ENCODE assay signal across 1 cellular context in the genomic region with DNA sequence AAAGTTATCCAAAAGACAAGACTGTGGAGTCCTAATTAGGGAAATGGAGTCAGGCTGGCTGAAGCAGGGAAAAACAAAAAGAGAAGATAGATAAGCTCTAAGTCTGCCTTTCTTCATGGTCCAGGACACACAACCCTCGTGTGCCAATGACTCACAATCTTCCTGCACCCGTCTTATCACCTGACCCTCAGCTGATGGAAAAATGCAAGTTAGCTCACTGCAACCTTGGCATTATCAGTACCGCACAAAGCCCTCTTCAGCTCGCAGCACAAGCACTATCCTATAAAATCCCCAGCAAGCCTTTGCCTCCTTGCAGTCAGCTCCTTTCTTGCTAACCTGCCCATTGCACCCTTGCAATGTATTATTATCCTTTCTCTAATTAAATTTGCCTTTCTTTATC.
TF ChIP-seq lines count a peak whose summit lies in the region.

No MANE protein-coding gene starts in this region.

TF ChIP-seq in K562, 482 proteins besides CTCF, POLR2A, EP300 and RAD21 (continues in another document):
- TF ChIP-seq RBBP5 (IDR thresholded peaks at IDR 0.05; ENCODE audit: borderline replicate concordance, insufficient read depth, low read length, poor library complexity, severe bottlenecking): no peak
- no peak for TF ChIP-seq ZNF143 (CRISPR knock-in tag; IDR thresholded peaks at IDR 0.05)
- TF ChIP-seq HDAC2 (IDR thresholded peaks at IDR 0.05): no peak
- TF ChIP-seq, protein P1, sequence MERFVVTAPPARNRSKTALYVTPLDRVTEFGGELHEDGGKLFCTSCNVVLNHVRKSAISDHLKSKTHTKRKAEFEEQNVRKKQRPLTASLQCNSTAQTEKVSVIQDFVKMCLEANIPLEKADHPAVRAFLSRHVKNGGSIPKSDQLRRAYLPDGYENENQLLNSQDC (CRISPR knock-in tag; IDR thresholded peaks at IDR 0.05): no peak
- no peak for TF ChIP-seq CBX1 (IDR thresholded peaks at IDR 0.05; ENCODE audit: low read depth)
- no peak for TF ChIP-seq FOXK2 (conservative IDR thresholded peaks at IDR 0.05 in 1 of 2, IDR thresholded peaks at IDR 0.05 in 1 of 2; ENCODE audit: low read depth in 2 of 2)
- TF ChIP-seq IRF2 (CRISPR knock-in tag; IDR thresholded peaks at IDR 0.05): no peak
- TF ChIP-seq, protein P2, sequence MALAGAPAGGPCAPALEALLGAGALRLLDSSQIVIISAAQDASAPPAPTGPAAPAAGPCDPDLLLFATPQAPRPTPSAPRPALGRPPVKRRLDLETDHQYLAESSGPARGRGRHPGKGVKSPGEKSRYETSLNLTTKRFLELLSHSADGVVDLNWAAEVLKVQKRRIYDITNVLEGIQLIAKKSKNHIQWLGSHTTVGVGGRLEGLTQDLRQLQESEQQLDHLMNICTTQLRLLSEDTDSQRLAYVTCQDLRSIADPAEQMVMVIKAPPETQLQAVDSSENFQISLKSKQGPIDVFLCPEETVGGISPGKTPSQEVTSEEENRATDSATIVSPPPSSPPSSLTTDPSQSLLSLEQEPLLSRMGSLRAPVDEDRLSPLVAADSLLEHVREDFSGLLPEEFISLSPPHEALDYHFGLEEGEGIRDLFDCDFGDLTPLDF (CRISPR knock-in tag; IDR thresholded peaks at IDR 0.05): no peak
- 0 out of 2 replicates have a peak, but pooled peaks have one; percentile 32 for TF ChIP-seq SOX6 (IDR thresholded peaks at IDR 0.05)
- TF ChIP-seq EGR1 (conservative IDR thresholded peaks at IDR 0.05): no peak
- TF ChIP-seq FOXJ3 (CRISPR knock-in tag; IDR thresholded peaks at IDR 0.05): no peak
- TF ChIP-seq NEUROD1 (IDR thresholded peaks at IDR 0.05; ENCODE audit: borderline replicate concordance, low read depth, low read length, partially characterized antibody): no peak
- TF ChIP-seq U2AF2 (optimal IDR thresholded peaks at IDR 0.05; ENCODE audit: low read depth, low read length): no peak
- no peak for TF ChIP-seq ETS2 (tag; IDR thresholded peaks at IDR 0.05; ENCODE audit: borderline replicate concordance, poor library complexity, severe bottlenecking)
- TF ChIP-seq PHTF2 (CRISPR knock-in tag; IDR thresholded peaks at IDR 0.05): no peak
- peak; percentile 66 for TF ChIP-seq CBFA2T3 (IDR thresholded peaks at IDR 0.05)
- TF ChIP-seq SMARCA5 (IDR thresholded peaks at IDR 0.05): no peak
- peak; percentile 69 for TF ChIP-seq ARID1B (IDR thresholded peaks at IDR 0.05)
- TF ChIP-seq ZNF589 (CRISPR knock-in tag; IDR thresholded peaks at IDR 0.05; ENCODE audit: low read depth): no peak
- 0 out of 2 replicates have a peak, but pooled peaks have one; percentile 23 for TF ChIP-seq L3MBTL2 (IDR thresholded peaks at IDR 0.05)
- no peak for TF ChIP-seq CSDE1 (IDR thresholded peaks at IDR 0.05)
- TF ChIP-seq ZSCAN29 (IDR thresholded peaks at IDR 0.05): no peak
- TF ChIP-seq TAF9B (IDR thresholded peaks at IDR 0.05; ENCODE audit: partially characterized antibody): peak; percentile 32
- no peak for TF ChIP-seq PYGO2 (tag; IDR thresholded peaks at IDR 0.05)
- TF ChIP-seq, protein P3, sequence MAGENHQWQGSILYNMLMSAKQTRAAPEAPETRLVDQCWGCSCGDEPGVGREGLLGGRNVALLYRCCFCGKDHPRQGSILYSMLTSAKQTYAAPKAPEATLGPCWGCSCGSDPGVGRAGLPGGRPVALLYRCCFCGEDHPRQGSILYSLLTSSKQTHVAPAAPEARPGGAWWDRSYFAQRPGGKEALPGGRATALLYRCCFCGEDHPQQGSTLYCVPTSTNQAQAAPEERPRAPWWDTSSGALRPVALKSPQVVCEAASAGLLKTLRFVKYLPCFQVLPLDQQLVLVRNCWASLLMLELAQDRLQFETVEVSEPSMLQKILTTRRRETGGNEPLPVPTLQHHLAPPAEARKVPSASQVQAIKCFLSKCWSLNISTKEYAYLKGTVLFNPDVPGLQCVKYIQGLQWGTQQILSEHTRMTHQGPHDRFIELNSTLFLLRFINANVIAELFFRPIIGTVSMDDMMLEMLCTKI (IDR thresholded peaks at IDR 0.05; ENCODE audit: partially characterized antibody): no peak
- TF ChIP-seq DACH1 (IDR thresholded peaks at IDR 0.05; ENCODE audit: partially characterized antibody): no peak
- no peak for TF ChIP-seq ASH1L (IDR thresholded peaks at IDR 0.05; ENCODE audit: borderline replicate concordance, low read depth, partially characterized antibody)
- TF ChIP-seq ILK (tag; IDR thresholded peaks at IDR 0.05; ENCODE audit: borderline replicate concordance, low read depth): no peak
- TF ChIP-seq YBX1 (IDR thresholded peaks at IDR 0.05): no peak
- TF ChIP-seq ZNF140 (CRISPR knock-in tag; IDR thresholded peaks at IDR 0.05): no peak
- TF ChIP-seq, protein P4, sequence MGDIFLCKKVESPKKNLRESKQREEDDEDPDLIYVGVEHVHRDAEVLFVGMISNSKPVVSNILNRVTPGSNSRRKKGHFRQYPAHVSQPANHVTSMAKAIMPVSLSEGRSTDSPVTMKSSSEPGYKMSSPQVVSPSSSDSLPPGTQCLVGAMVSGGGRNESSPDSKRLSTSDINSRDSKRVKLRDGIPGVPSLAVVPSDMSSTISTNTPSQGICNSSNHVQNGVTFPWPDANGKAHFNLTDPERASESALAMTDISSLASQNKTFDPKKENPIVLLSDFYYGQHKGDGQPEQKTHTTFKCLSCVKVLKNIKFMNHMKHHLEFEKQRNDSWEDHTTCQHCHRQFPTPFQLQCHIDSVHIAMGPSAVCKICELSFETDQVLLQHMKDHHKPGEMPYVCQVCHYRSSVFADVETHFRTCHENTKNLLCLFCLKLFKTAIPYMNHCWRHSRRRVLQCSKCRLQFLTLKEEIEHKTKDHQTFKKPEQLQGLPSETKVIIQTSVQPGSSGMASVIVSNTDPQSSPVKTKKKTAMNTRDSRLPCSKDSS (IDR thresholded peaks at IDR 0.05; ENCODE audit: low read depth, partially characterized antibody): no peak
- peak; percentile 40; the same call in 1 of the 2 replicates for TF ChIP-seq CTBP1 (IDR thresholded peaks at IDR 0.05; ENCODE audit: borderline replicate concordance)
- TF ChIP-seq, protein P5, sequence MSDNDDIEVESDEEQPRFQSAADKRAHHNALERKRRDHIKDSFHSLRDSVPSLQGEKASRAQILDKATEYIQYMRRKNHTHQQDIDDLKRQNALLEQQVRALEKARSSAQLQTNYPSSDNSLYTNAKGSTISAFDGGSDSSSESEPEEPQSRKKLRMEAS (CRISPR knock-in tag; IDR thresholded peaks at IDR 0.05): no peak
- TF ChIP-seq NFYB (IDR thresholded peaks at IDR 0.05; ENCODE audit: extremely low read depth, insufficient read length): no peak
- no peak for TF ChIP-seq CREBBP (IDR thresholded peaks at IDR 0.05; ENCODE audit: low read depth, low read length)
- TF ChIP-seq NR4A1 (CRISPR knock-in tag; IDR thresholded peaks at IDR 0.05): no peak
- no peak for TF ChIP-seq NR4A1 (tag; IDR thresholded peaks at IDR 0.05)
- no peak for TF ChIP-seq ZC3H8 (IDR thresholded peaks at IDR 0.05)
- TF ChIP-seq POLR3G (IDR thresholded peaks at IDR 0.05; ENCODE audit: extremely low read depth, insufficient read length, insufficient replicate concordance): no peak
- TF ChIP-seq ZNF23 (CRISPR knock-in tag; IDR thresholded peaks at IDR 0.05): no peak
- TF ChIP-seq ZNF699 (CRISPR knock-in tag; IDR thresholded peaks at IDR 0.05; ENCODE audit: insufficient replicate concordance): no peak
- no peak for TF ChIP-seq SIN3B (IDR thresholded peaks at IDR 0.05; ENCODE audit: low read depth)
- TF ChIP-seq KLF1 (tag; IDR thresholded peaks at IDR 0.05): no peak
- TF ChIP-seq YY1 (IDR thresholded peaks at IDR 0.05; ENCODE audit: borderline replicate concordance in 1 of 3, control insufficient read depth in 1 of 3, extremely low read depth in 1 of 3, insufficient read depth in 3 of 3, insufficient read length in 1 of 3, insufficient replicate concordance in 2 of 3, low read depth in 1 of 3, low read length in 2 of 3): no peak
- TF ChIP-seq, protein P6, sequence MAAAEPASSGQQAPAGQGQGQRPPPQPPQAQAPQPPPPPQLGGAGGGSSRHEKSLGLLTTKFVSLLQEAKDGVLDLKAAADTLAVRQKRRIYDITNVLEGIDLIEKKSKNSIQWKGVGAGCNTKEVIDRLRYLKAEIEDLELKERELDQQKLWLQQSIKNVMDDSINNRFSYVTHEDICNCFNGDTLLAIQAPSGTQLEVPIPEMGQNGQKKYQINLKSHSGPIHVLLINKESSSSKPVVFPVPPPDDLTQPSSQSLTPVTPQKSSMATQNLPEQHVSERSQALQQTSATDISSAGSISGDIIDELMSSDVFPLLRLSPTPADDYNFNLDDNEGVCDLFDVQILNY (CRISPR knock-in tag; IDR thresholded peaks at IDR 0.05): no peak
- TF ChIP-seq CBX8 (IDR thresholded peaks at IDR 0.05; ENCODE audit: borderline replicate concordance, extremely low read depth, low read depth, low read length, poor library complexity, severe bottlenecking): no peak
- peak; percentile 78 for TF ChIP-seq BHLHE40 (IDR thresholded peaks at IDR 0.05; ENCODE audit: low read length)
- peak; percentile 51 for TF ChIP-seq CBFA2T2 (conservative IDR thresholded peaks at IDR 0.05)
- TF ChIP-seq, protein P7, sequence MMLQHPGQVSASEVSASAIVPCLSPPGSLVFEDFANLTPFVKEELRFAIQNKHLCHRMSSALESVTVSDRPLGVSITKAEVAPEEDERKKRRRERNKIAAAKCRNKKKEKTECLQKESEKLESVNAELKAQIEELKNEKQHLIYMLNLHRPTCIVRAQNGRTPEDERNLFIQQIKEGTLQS (IDR thresholded peaks at IDR 0.05): peak; percentile 51; the same call in 1 of the 2 replicates
- TF ChIP-seq, protein P7 (CRISPR knock-in tag; conservative IDR thresholded peaks at IDR 0.05): no peak
- TF ChIP-seq, protein P8, sequence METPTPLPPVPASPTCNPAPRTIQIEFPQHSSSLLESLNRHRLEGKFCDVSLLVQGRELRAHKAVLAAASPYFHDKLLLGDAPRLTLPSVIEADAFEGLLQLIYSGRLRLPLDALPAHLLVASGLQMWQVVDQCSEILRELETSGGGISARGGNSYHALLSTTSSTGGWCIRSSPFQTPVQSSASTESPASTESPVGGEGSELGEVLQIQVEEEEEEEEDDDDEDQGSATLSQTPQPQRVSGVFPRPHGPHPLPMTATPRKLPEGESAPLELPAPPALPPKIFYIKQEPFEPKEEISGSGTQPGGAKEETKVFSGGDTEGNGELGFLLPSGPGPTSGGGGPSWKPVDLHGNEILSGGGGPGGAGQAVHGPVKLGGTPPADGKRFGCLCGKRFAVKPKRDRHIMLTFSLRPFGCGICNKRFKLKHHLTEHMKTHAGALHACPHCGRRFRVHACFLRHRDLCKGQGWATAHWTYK (CRISPR knock-in tag; IDR thresholded peaks at IDR 0.05): no peak
- TF ChIP-seq BACH1 (tag; IDR thresholded peaks at IDR 0.05): no peak
- TF ChIP-seq PHF20 (IDR thresholded peaks at IDR 0.05; ENCODE audit: partially characterized antibody): no peak
- TF ChIP-seq GABPA (tag; conservative IDR thresholded peaks at IDR 0.05; ENCODE audit: low read depth): no peak
- no peak for TF ChIP-seq SLC30A9 (CRISPR knock-in tag; IDR thresholded peaks at IDR 0.05)
- no peak for TF ChIP-seq MECOM (CRISPR knock-in tag; IDR thresholded peaks at IDR 0.05)
- TF ChIP-seq ADNP (tag; IDR thresholded peaks at IDR 0.05): 0 out of 2 replicates have a peak, but pooled peaks have one; percentile 22
- TF ChIP-seq TSC22D4 (tag; IDR thresholded peaks at IDR 0.05): no peak
- TF ChIP-seq, protein P9, sequence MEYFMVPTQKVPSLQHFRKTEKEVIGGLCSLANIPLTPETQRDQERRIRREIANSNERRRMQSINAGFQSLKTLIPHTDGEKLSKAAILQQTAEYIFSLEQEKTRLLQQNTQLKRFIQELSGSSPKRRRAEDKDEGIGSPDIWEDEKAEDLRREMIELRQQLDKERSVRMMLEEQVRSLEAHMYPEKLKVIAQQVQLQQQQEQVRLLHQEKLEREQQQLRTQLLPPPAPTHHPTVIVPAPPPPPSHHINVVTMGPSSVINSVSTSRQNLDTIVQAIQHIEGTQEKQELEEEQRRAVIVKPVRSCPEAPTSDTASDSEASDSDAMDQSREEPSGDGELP (CRISPR knock-in tag; IDR thresholded peaks at IDR 0.05; ENCODE audit: borderline replicate concordance): peak; percentile 82
- no peak for TF ChIP-seq XRCC5 (IDR thresholded peaks at IDR 0.05; ENCODE audit: low read depth, low read length)
- no peak for TF ChIP-seq ZNF444 (CRISPR knock-in tag; IDR thresholded peaks at IDR 0.05)
- peak; percentile 70; the same call in 1 of the 2 replicates for TF ChIP-seq JUND (IDR thresholded peaks at IDR 0.05; ENCODE audit: borderline replicate concordance, low read depth, low read length)
- TF ChIP-seq JUND (tag; IDR thresholded peaks at IDR 0.05; ENCODE audit: borderline replicate concordance, low read depth, low read length): peak; percentile 52; the same call in 1 of the 3 replicates
- TF ChIP-seq PURB (CRISPR knock-in tag; IDR thresholded peaks at IDR 0.05; ENCODE audit: low read depth): no peak
- TF ChIP-seq IFI16 (CRISPR knock-in tag; IDR thresholded peaks at IDR 0.05): no peak
- TF ChIP-seq CC2D1A (IDR thresholded peaks at IDR 0.05): no peak
